1 cellular context compared by ENCODE assay signal in the genomic region with DNA sequence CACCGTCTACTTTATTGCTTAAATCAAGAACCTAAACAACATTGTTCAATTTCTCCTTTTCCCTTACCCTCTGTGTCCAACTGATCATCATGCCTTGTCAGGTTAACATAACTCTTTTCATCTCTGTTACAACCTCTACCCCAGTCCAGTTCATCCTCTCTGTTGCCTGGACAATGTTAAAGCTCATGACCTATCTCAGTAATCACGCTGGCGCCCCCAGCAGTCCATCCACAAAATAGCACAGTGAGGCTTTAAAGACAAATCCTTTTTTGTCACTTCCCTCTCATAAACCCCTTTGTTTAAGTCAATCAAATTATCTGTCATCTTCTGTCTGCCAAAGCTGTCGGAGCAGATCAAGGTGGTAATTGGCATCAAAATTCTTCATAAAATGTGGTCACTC.
TF ChIP-seq lines count a peak whose summit lies in the region.

No MANE protein-coding gene starts in this region.

TF ChIP-seq in HCT116, 20 proteins besides CTCF, POLR2A, EP300 and RAD21 (continued from another document):
- no peak for TF ChIP-seq POLR2AphosphoS5 (IDR thresholded peaks at IDR 0.05; ENCODE audit: low read depth, low read length)
- no peak for TF ChIP-seq EGR1 (IDR thresholded peaks at IDR 0.05; ENCODE audit: low read depth)
TF ChIP-seq in HCT116: peak in this region for 0.
